In genomic region chr9:97502222-97502983, GRCh38 we compare ENCODE assay signal across 8 cellular contexts. TPM values are rescaled to one million over a fixed set of nuclear protein-coding genes. Genes with fewer than 3 reads are reported as not detected.
DNase-seq lines count a peak whose midpoint lies in the region; ATAC-seq and TF ChIP-seq lines count a peak whose summit lies in the region.

No MANE protein-coding gene starts in this region.

- peak overlapping the region; percentile 13 for H3K27ac Mint-ChIP-seq in activated CD4-positive, alpha-beta T cell treated with anti-CD3 and anti-CD28 coated beads, Interleukin-2, amount 10 ng/mL, durations not matched to agents 24 days and 14 days
- H3K27ac Mint-ChIP-seq in natural killer cell treated with Interleukin-12 subunit alpha and Interleukin-12 subunit beta and Interleukin-15 and Interleukin-18, amount 100 ng/mL, for 72 hours: peak overlapping the region in 1 of 2 donors; percentile 66

- no peaks in the 10 kb centered on the region for H3K9me3 Mint-ChIP-seq in activated CD4-positive, alpha-beta T cell treated with anti-CD3 and anti-CD28 coated beads, Interleukin-2, amount 10 ng/mL, durations not matched to agents 24 days and 14 days
- no peaks in the 10 kb centered on the region for H3K9me3 Mint-ChIP-seq in natural killer cell treated with Interleukin-12 subunit alpha and Interleukin-12 subunit beta and Interleukin-15 and Interleukin-18, amount 100 ng/mL, for 72 hours

- peaks cover 2% of the 10 kb centered on the region for H3K36me3 Mint-ChIP-seq in activated CD4-positive, alpha-beta T cell treated with anti-CD3 and anti-CD28 coated beads, Interleukin-2, amount 10 ng/mL, durations not matched to agents 24 days and 14 days (ENCODE audit: low read depth)
- H3K36me3 Mint-ChIP-seq in natural killer cell treated with Interleukin-12 subunit alpha and Interleukin-12 subunit beta and Interleukin-15 and Interleukin-18, amount 100 ng/mL, for 72 hours: no peaks in the 10 kb centered on the region

- peak; percentile 15 for TF ChIP-seq POLR2A in erythroblast (IDR thresholded peaks at IDR 0.05; ENCODE audit: low read length)

- DNase-seq in activated CD4-positive, alpha-beta T cell treated with anti-CD3 and anti-CD28 coated beads, Interleukin-2, amount 10 ng/mL, durations not matched to agents 24 days and 14 days: peak; percentile 67
- no peak for DNase-seq in activated CD4-positive, alpha-beta T cell treated with anti-CD3 and anti-CD28 coated beads, Interleukin-2, amount 50 U/mL, for 1 hour
- DNase-seq in erythroblast (lab: John Stamatoyannopoulos, UW) (peak; percentile 64 to 80), HPDE6-E6E7 (ENCODE audit: extremely low spot score) (no peak), UCSD-AML1 (lab: John Stamatoyannopoulos, UW; ENCODE audit: unreplicated experiment) (no peak)
- no peak for DNase-seq in natural killer cell treated with Interleukin-12 subunit alpha and Interleukin-12 subunit beta and Interleukin-15 and Interleukin-18, amount 100 ng/mL, for 72 hours (ENCODE audit: low spot score)

- H3K4me3 Mint-ChIP-seq in activated CD4-positive, alpha-beta T cell treated with anti-CD3 and anti-CD28 coated beads, Interleukin-2, amount 10 ng/mL, durations not matched to agents 24 days and 14 days: peak overlapping the region; percentile 66
- peak overlapping the region; percentile 73 for H3K4me3 Mint-ChIP-seq in natural killer cell treated with Interleukin-12 subunit alpha and Interleukin-12 subunit beta and Interleukin-15 and Interleukin-18, amount 100 ng/mL, for 72 hours

- H3K4me1 Mint-ChIP-seq in activated CD4-positive, alpha-beta T cell treated with anti-CD3 and anti-CD28 coated beads, Interleukin-2, amount 10 ng/mL, durations not matched to agents 24 days and 14 days: peaks cover 20% of the 10 kb centered on the region
- peaks cover 11 to 12% of the 10 kb centered on the region in 2 donors for H3K4me1 Mint-ChIP-seq in natural killer cell treated with Interleukin-12 subunit alpha and Interleukin-12 subunit beta and Interleukin-15 and Interleukin-18, amount 100 ng/mL, for 72 hours (ENCODE audit: low read depth in 2 of 2)

- peaks cover 51% of the 10 kb centered on the region for H3K27me3 Mint-ChIP-seq in activated CD4-positive, alpha-beta T cell treated with anti-CD3 and anti-CD28 coated beads, Interleukin-2, amount 10 ng/mL, durations not matched to agents 24 days and 14 days
- H3K27me3 Mint-ChIP-seq in natural killer cell treated with Interleukin-12 subunit alpha and Interleukin-12 subunit beta and Interleukin-15 and Interleukin-18, amount 100 ng/mL, for 72 hours: peaks cover 19 to 31% of the 10 kb centered on the region in 2 donors

- ATAC-seq in SK-N-SH treated with all-trans-retinoic acid at 6 μM for 48 hours (peak; percentile 50), HG03432 (IDR thresholded peaks at IDR 0.05; ENCODE audit: unreplicated experiment) (no peak)
- ATAC-seq in natural killer cell treated with Interleukin-12 subunit alpha and Interleukin-12 subunit beta and Interleukin-15 and Interleukin-18, amount 100 ng/mL, for 72 hours: peak in 1 of 2 donors; percentile 24

- intact Hi-C loops in activated CD4-positive, alpha-beta T cell treated with anti-CD3 and anti-CD28 coated beads, Interleukin-2, amount 10 ng/mL, durations not matched to agents 24 days and 14 days (cut with micrococcal nuclease): loop anchor here (5.0 kb wide), 1 partner anchor 90 kb away; the partner anchor contains the start of gene TDRD7

TF ChIP-seq in SK-N-SH treated with all-trans-retinoic acid at 6 μM for 48 hours, 23 proteins besides CTCF, POLR2A, EP300 and RAD21:
- TF ChIP-seq ZNF70 (CRISPR knock-in tag; IDR thresholded peaks at IDR 0.05) (no peak), GLIS3 (CRISPR knock-in tag; IDR thresholded peaks at IDR 0.05) (no peak), ZFP30 (CRISPR knock-in tag; IDR thresholded peaks at IDR 0.05) (no peak), CREB5 (CRISPR knock-in tag; IDR thresholded peaks at IDR 0.05; ENCODE audit: low read depth) (no peak), PATZ1 (CRISPR knock-in tag; IDR thresholded peaks at IDR 0.05; ENCODE audit: borderline replicate concordance) (no peak), TSHZ2 (CRISPR knock-in tag; IDR thresholded peaks at IDR 0.05) (no peak), CSRNP3 (CRISPR knock-in tag; IDR thresholded peaks at IDR 0.05) (no peak), PPARA (CRISPR knock-in tag; IDR thresholded peaks at IDR 0.05; ENCODE audit: borderline replicate concordance) (no peak), ZNF565 (CRISPR knock-in tag; conservative IDR thresholded peaks at IDR 0.05; ENCODE audit: low read depth) (no peak), ESRRG (CRISPR knock-in tag; IDR thresholded peaks at IDR 0.05) (no peak), TCF4 (CRISPR knock-in tag; IDR thresholded peaks at IDR 0.05; ENCODE audit: borderline replicate concordance) (no peak), ARNTL (CRISPR knock-in tag; IDR thresholded peaks at IDR 0.05; ENCODE audit: borderline replicate concordance, low read depth) (no peak), OSR1 (CRISPR knock-in tag; IDR thresholded peaks at IDR 0.05) (no peak), ZNF8 (CRISPR knock-in tag; IDR thresholded peaks at IDR 0.05) (no peak), ZC3H10 (CRISPR knock-in tag; IDR thresholded peaks at IDR 0.05) (no peak), BACH2 (CRISPR knock-in tag; IDR thresholded peaks at IDR 0.05; ENCODE audit: borderline replicate concordance) (no peak), TOX (CRISPR knock-in tag; IDR thresholded peaks at IDR 0.05; ENCODE audit: borderline replicate concordance) (no peak)

RNA-seq across cellular contexts. Expression of gene TMOD1, which starts 0.9 kb away (rescaled TPM):
- total RNA-seq in activated CD4-positive, alpha-beta T cell treated with anti-CD3 and anti-CD28 coated beads, Interleukin-2, amount 10 ng/mL, durations not matched to agents 24 days and 14 days: 0.71 and 0.91 TPM in 2 replicates
- total RNA-seq in natural killer cell treated with Interleukin-12 subunit alpha and Interleukin-12 subunit beta and Interleukin-15 and Interleukin-18, amount 100 ng/mL, for 72 hours: 1 to 10 TPM; 1.1 to 2.1 TPM

Comparison
In these comparisons a context has a peak if more than half of its experiments do, and no peak if none do; other contexts are left out.
1. DNase-seq: peak in activated CD4-positive, alpha-beta T cell treated with anti-CD3 and anti-CD28 coated beads, Interleukin-2, amount 10 ng/mL, durations not matched to agents 24 days and 14 days (single experiment) and erythroblast (2 of 2); none in activated CD4-positive, alpha-beta T cell treated with anti-CD3 and anti-CD28 coated beads, Interleukin-2, amount 50 U/mL, for 1 hour (single experiment), natural killer cell treated with Interleukin-12 subunit alpha and Interleukin-12 subunit beta and Interleukin-15 and Interleukin-18, amount 100 ng/mL, for 72 hours (single experiment), HPDE6-E6E7 (single experiment) and UCSD-AML1 (single experiment).